In the genomic region with DNA sequence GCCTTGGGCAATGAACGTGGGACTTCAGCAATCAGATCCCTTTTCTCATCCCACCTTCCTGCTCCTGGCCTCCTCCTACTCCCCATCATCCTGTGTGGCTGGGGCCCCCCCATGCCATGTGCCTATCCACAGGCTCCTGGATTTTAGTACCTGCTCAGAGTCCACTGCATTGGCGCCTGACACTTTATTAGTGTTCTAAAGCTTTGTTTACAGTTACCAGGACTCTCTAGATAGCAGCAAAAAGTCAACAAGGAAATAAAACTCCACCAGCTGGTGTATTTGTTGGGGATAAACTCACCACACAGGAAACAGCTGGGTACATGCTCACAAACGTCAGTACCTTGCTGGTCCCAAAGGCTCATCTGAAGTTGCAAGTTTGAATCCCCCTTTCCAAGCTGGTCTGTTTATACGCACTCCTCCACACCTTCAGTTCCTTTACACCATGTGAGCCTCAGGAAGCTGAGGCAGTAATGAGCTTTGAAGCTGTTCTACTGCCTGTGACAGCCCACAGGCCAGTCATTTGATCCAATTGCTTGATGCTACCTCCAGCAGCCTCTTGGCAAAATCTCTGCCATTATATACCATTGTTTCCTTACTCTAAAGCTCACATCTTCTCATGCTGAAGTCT, we compare ENCODE assay signal across 13 cellular contexts.
DNase-seq lines count a peak whose midpoint lies in the region; ATAC-seq, FAIRE-seq and TF ChIP-seq lines count a peak whose summit lies in the region.
"Had no signal": no experiment of that assay in that cellular context is flagged by ENCODE, and none has a peak within 500 bp of the region (broad histone marks: within the 10 kb centered on the region; RNA-seq: fewer than 3 reads in every experiment).

No MANE protein-coding gene starts in this region.

- TF ChIP-seq CTCF in type B pancreatic cell (conservative IDR thresholded peaks at IDR 0.05): no peak

- H3K4me3 Mint-ChIP-seq in activated naive CD8-positive, alpha-beta T cell treated with anti-CD3 and anti-CD28 coated beads, Interleukin-2, amount 50 U/mL, for 24 hours: no peak overlapping the region
- no peak overlapping the region for H3K4me3 Mint-ChIP-seq in activated naive CD8-positive, alpha-beta T cell treated with anti-CD3 and anti-CD28 coated beads for 36 hours
- H3K4me3 Mint-ChIP-seq in type B pancreatic cell: no peak overlapping the region
- H3K4me3 Mint-ChIP-seq: activated CD4-positive, alpha-beta T cell treated with anti-CD3 and anti-CD28 coated beads, Interleukin-2, amount 10 ng/mL, durations not matched to agents 24 days and 14 days had no signal

- FAIRE-seq in islet of Langerhans (lab: Jason Lieb, UNC): peak; percentile 79
- no peak for FAIRE-seq in urothelium cell line (lab: Jason Lieb, UNC)
- FAIRE-seq: astrocyte had no signal

- H3K27me3 Mint-ChIP-seq in activated naive CD8-positive, alpha-beta T cell treated with anti-CD3 and anti-CD28 coated beads, Interleukin-2, amount 50 U/mL, for 24 hours: peaks cover 5% of the 10 kb centered on the region
- no peaks in the 10 kb centered on the region for H3K27me3 Mint-ChIP-seq in activated naive CD8-positive, alpha-beta T cell treated with anti-CD3 and anti-CD28 coated beads for 36 hours
- H3K27me3 Mint-ChIP-seq in type B pancreatic cell: peaks cover 3% of the 10 kb centered on the region

- no peaks in the 10 kb centered on the region for H3K36me3 Mint-ChIP-seq in activated naive CD8-positive, alpha-beta T cell treated with anti-CD3 and anti-CD28 coated beads, Interleukin-2, amount 50 U/mL, for 24 hours (ENCODE audit: low read depth)
- H3K36me3 Mint-ChIP-seq in activated naive CD8-positive, alpha-beta T cell treated with anti-CD3 and anti-CD28 coated beads for 36 hours: no peaks in the 10 kb centered on the region
- H3K36me3 Mint-ChIP-seq in type B pancreatic cell: no peaks in the 10 kb centered on the region

- no peak for DNase-seq in activated naive CD8-positive, alpha-beta T cell treated with anti-CD3 and anti-CD28 coated beads, Interleukin-2, amount 50 U/mL, for 24 hours
- DNase-seq in activated naive CD8-positive, alpha-beta T cell treated with anti-CD3 and anti-CD28 coated beads for 36 hours: no peak
- DNase-seq in NCI-H69 (lab: John Stamatoyannopoulos, UW) (peak; percentile 88), kidney tubule cell (ENCODE audit: low spot score) (no peak), type B pancreatic cell (ENCODE audit: extremely low spot score, unreplicated experiment) (no peak), urothelium cell line (ENCODE audit: low spot score) (no peak)
- DNase-seq: ACHN; activated CD4-positive, alpha-beta T cell treated with anti-CD3 and anti-CD28 coated beads, Interleukin-2, amount 10 ng/mL, durations not matched to agents 24 days and 14 days; NCI-H1048; ovary had no signal

- no peak overlapping the region for H3K27ac Mint-ChIP-seq in activated naive CD8-positive, alpha-beta T cell treated with anti-CD3 and anti-CD28 coated beads, Interleukin-2, amount 50 U/mL, for 24 hours
- no peak overlapping the region for H3K27ac Mint-ChIP-seq in activated naive CD8-positive, alpha-beta T cell treated with anti-CD3 and anti-CD28 coated beads for 36 hours
- H3K27ac Mint-ChIP-seq in type B pancreatic cell: no peak overlapping the region
- H3K27ac Mint-ChIP-seq: activated CD4-positive, alpha-beta T cell treated with anti-CD3 and anti-CD28 coated beads, Interleukin-2, amount 10 ng/mL, durations not matched to agents 24 days and 14 days had no signal

- ATAC-seq in activated naive CD8-positive, alpha-beta T cell treated with anti-CD3 and anti-CD28 coated beads, Interleukin-2, amount 50 U/mL, for 24 hours: peak; percentile 20
- no peak for ATAC-seq in HG03354 (IDR thresholded peaks at IDR 0.05; ENCODE audit: poor library complexity, severe bottlenecking, unreplicated experiment)

- no peaks in the 10 kb centered on the region for H3K9me3 Mint-ChIP-seq in activated naive CD8-positive, alpha-beta T cell treated with anti-CD3 and anti-CD28 coated beads, Interleukin-2, amount 50 U/mL, for 24 hours
- H3K9me3 Mint-ChIP-seq in activated naive CD8-positive, alpha-beta T cell treated with anti-CD3 and anti-CD28 coated beads for 36 hours: peaks cover 4% of the 10 kb centered on the region
- H3K9me3 Mint-ChIP-seq in type B pancreatic cell: no peaks in the 10 kb centered on the region
- H3K9me3 Mint-ChIP-seq: activated CD4-positive, alpha-beta T cell treated with anti-CD3 and anti-CD28 coated beads, Interleukin-2, amount 10 ng/mL, durations not matched to agents 24 days and 14 days had no signal

- H3K4me1 Mint-ChIP-seq in activated naive CD8-positive, alpha-beta T cell treated with anti-CD3 and anti-CD28 coated beads, Interleukin-2, amount 50 U/mL, for 24 hours: peaks cover 6% of the 10 kb centered on the region
- H3K4me1 Mint-ChIP-seq in activated naive CD8-positive, alpha-beta T cell treated with anti-CD3 and anti-CD28 coated beads for 36 hours: peaks cover 5% of the 10 kb centered on the region
- peaks cover 4% of the 10 kb centered on the region for H3K4me1 Mint-ChIP-seq in type B pancreatic cell (ENCODE audit: unreplicated experiment)
